Comparison of ENCODE assay signal across 1 cellular context in genomic region chr11:118295834-118296454, GRCh38.
TF ChIP-seq lines count a peak whose summit lies in the region.

No MANE protein-coding gene starts in this region.

TF ChIP-seq in SK-N-SH treated with all-trans-retinoic acid at 6 μM for 48 hours, 23 proteins besides CTCF, POLR2A, EP300 and RAD21 (continued from another document):
- TF ChIP-seq PATZ1 (CRISPR knock-in tag; IDR thresholded peaks at IDR 0.05; ENCODE audit: borderline replicate concordance): no peak
- no peak for TF ChIP-seq TSHZ2 (CRISPR knock-in tag; IDR thresholded peaks at IDR 0.05)
- no peak for TF ChIP-seq TCF4 (CRISPR knock-in tag; IDR thresholded peaks at IDR 0.05; ENCODE audit: borderline replicate concordance)
- TF ChIP-seq ARNTL (CRISPR knock-in tag; IDR thresholded peaks at IDR 0.05; ENCODE audit: borderline replicate concordance, low read depth): no peak
- TF ChIP-seq ZFP30 (CRISPR knock-in tag; IDR thresholded peaks at IDR 0.05): no peak
- TF ChIP-seq OSR1 (CRISPR knock-in tag; IDR thresholded peaks at IDR 0.05): no peak
- TF ChIP-seq ZFP3 (CRISPR knock-in tag; IDR thresholded peaks at IDR 0.05): no peak
- no peak for TF ChIP-seq ZC3H10 (CRISPR knock-in tag; IDR thresholded peaks at IDR 0.05)
- TF ChIP-seq CSRNP3 (CRISPR knock-in tag; IDR thresholded peaks at IDR 0.05): no peak
- no peak for TF ChIP-seq SNAI2 (CRISPR knock-in tag; IDR thresholded peaks at IDR 0.05)
